ENCODE assay signal across 1 cellular context in genomic region chr14:25046301-25046943, GRCh38.
TF ChIP-seq lines count a peak whose summit lies in the region.

No MANE protein-coding gene starts in this region.

TF ChIP-seq in K562, 482 proteins besides CTCF, POLR2A, EP300 and RAD21 (continued from another document):
- TF ChIP-seq, protein P1, sequence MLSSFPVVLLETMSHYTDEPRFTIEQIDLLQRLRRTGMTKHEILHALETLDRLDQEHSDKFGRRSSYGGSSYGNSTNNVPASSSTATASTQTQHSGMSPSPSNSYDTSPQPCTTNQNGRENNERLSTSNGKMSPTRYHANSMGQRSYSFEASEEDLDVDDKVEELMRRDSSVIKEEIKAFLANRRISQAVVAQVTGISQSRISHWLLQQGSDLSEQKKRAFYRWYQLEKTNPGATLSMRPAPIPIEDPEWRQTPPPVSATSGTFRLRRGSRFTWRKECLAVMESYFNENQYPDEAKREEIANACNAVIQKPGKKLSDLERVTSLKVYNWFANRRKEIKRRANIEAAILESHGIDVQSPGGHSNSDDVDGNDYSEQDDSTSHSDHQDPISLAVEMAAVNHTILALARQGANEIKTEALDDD (IDR thresholded peaks at IDR 0.05) = peak; percentile 94
- TF ChIP-seq DLX4 (CRISPR knock-in tag; IDR thresholded peaks at IDR 0.05) (no peak), ZNF77 (CRISPR knock-in tag; IDR thresholded peaks at IDR 0.05) (no peak), ILF3 (IDR thresholded peaks at IDR 0.05; ENCODE audit: borderline replicate concordance) (no peak), KDM1A (IDR thresholded peaks at IDR 0.05) (0 out of 4 replicates have a peak, but pooled peaks of 1 of the 2 experiments have one; percentile 20), CEBPG (CRISPR knock-in tag; IDR thresholded peaks at IDR 0.05) (no peak), CEBPG (tag; conservative IDR thresholded peaks at IDR 0.05 in 1 of 2, IDR thresholded peaks at IDR 0.05 in 1 of 2) (no peak), ZBTB9 (CRISPR knock-in tag; IDR thresholded peaks at IDR 0.05) (no peak), MTA1 (IDR thresholded peaks at IDR 0.05; ENCODE audit: borderline replicate concordance) (no peak), TEAD4 (IDR thresholded peaks at IDR 0.05; ENCODE audit: low read length) (0 out of 2 replicates have a peak, but pooled peaks have one; percentile 13), TEAD4 (CRISPR knock-in tag; IDR thresholded peaks at IDR 0.05; ENCODE audit: borderline replicate concordance) (no peak), RCOR1 (IDR thresholded peaks at IDR 0.05; ENCODE audit: borderline replicate concordance in 1 of 2, low read depth in 2 of 2, low read length in 2 of 2) (0 out of 4 replicates have a peak, but pooled peaks of 1 of the 2 experiments have one; percentile 35), CBFA2T2 (conservative IDR thresholded peaks at IDR 0.05) (peak; percentile 42), EHMT2 (IDR thresholded peaks at IDR 0.05) (no peak), ZNF431 (CRISPR knock-in tag; IDR thresholded peaks at IDR 0.05) (no peak), ZFP1 (CRISPR knock-in tag; IDR thresholded peaks at IDR 0.05) (no peak), ZNF41 (CRISPR knock-in tag; conservative IDR thresholded peaks at IDR 0.05) (no peak)
